In genomic region chrX:45903781-45904201, GRCh38 we compare ENCODE assay signal across 1 cellular context.
TF ChIP-seq lines count a peak whose summit lies in the region.

No MANE protein-coding gene starts in this region.

TF ChIP-seq in GM23338, 12 proteins besides CTCF, POLR2A, EP300 and RAD21 (continued from another document):
- TF ChIP-seq REST (IDR thresholded peaks at IDR 0.05; ENCODE audit: unreplicated experiment) (no peak), ZNF331 (CRISPR knock-in tag; IDR thresholded peaks at IDR 0.05; ENCODE audit: low read depth) (no peak), CREB1 (CRISPR knock-in tag; IDR thresholded peaks at IDR 0.05; ENCODE audit: low read depth) (no peak), ETS1 (IDR thresholded peaks at IDR 0.05) (no peak), EZH2phosphoT487 (IDR thresholded peaks at IDR 0.05; ENCODE audit: unreplicated experiment) (no peak), ZNF114 (CRISPR knock-in tag; IDR thresholded peaks at IDR 0.05) (no peak)
